ENCODE assay signal across 19 cellular contexts in genomic region chr1:32736812-32737791, GRCh38. TPM values are rescaled to one million over a fixed set of nuclear protein-coding genes. Genes with fewer than 3 reads are reported as not detected.
DNase-seq lines count a peak whose midpoint lies in the region; ATAC-seq and TF ChIP-seq lines count a peak whose summit lies in the region.
"Had no signal": no experiment of that assay in that cellular context is flagged by ENCODE, and none has a peak within 500 bp of the region (broad histone marks: within the 10 kb centered on the region; RNA-seq: fewer than 3 reads in every experiment).

No MANE protein-coding gene starts in this region.

- no peaks in the 10 kb centered on the region for H3K36me3 ChIP-seq in endodermal cell (ENCODE audit: control insufficient read depth, insufficient read depth, low read length)
- H3K36me3 ChIP-seq in liver (ENCODE audit: control insufficient read depth in 4 of 4, insufficient read depth in 3 of 4, low read depth in 1 of 4, low read length in 3 of 4) = no peaks in the 10 kb centered on the region
- no peaks in the 10 kb centered on the region for H3K36me3 ChIP-seq in esophagus muscularis mucosa
- H3K36me3 ChIP-seq: left lung, WERI-Rb-1 had no signal

- no peak for TF ChIP-seq CTCF in 22Rv1 (IDR thresholded peaks at IDR 0.05)
- no peak for TF ChIP-seq CTCF in endodermal cell (conservative IDR thresholded peaks at IDR 0.05)
- TF ChIP-seq CTCF in liver (IDR thresholded peaks at IDR 0.05; ENCODE audit: low read depth, low read length, missing input control) = no peak
- TF ChIP-seq CTCF in esophagus muscularis mucosa (IDR thresholded peaks at IDR 0.05) = no peak

- no peak for ATAC-seq in stimulated activated memory B cell treated with anti-CD40 and anti-IgM and Interleukin-4, amounts not matched to agents 10 μg/mL and 1 μg/mL and 100 μg/mL, for 72 hours
- no peak for ATAC-seq in GM19467 (IDR thresholded peaks at IDR 0.05; ENCODE audit: unreplicated experiment)
- ATAC-seq: left lung; natural killer cell treated with Interleukin-12 subunit alpha and Interleukin-12 subunit beta and Interleukin-15 and Interleukin-18, amount 100 ng/mL, for 72 hours had no signal

- no peak for TF ChIP-seq EP300 in Ishikawa (IDR thresholded peaks at IDR 0.05; ENCODE audit: borderline replicate concordance)
- TF ChIP-seq EP300 in esophagus muscularis mucosa (IDR thresholded peaks at IDR 0.05) = no peak

- H3K27me3 ChIP-seq in endodermal cell (ENCODE audit: control insufficient read depth, insufficient read depth, low read length, poor library complexity, severe bottlenecking) (no peaks in the 10 kb centered on the region), liver (ENCODE audit: control insufficient read depth in 4 of 4, insufficient read depth in 4 of 4, low read length in 3 of 4) (no peaks in the 10 kb centered on the region), esophagus muscularis mucosa (no peaks in the 10 kb centered on the region)

- TF ChIP-seq POLR2A in esophagus muscularis mucosa (IDR thresholded peaks at IDR 0.05; ENCODE audit: low read depth) = no peak

- intact Hi-C loops in esophagus muscularis mucosa (cut with DNase I) = no loop called here

- H3K4me1 Mint-ChIP-seq in endodermal cell = peaks cover 22% of the 10 kb centered on the region
- no peaks in the 10 kb centered on the region for H3K4me1 Mint-ChIP-seq in stimulated activated memory B cell treated with anti-CD40 and anti-IgM and Interleukin-4, amounts not matched to agents 10 μg/mL and 1 μg/mL and 100 μg/mL, for 72 hours

- peak; percentile 93 for DNase-seq in endodermal cell
- DNase-seq in GF-D8 (lab: John Stamatoyannopoulos, UW) = no peak
- DNase-seq in esophagus muscularis mucosa (ENCODE audit: extremely low spot score) = no peak
- DNase-seq: activated CD8-positive, alpha-beta memory T cell treated with anti-CD3 and anti-CD28 coated beads for 24 hours; amygdala; effector CD4-positive, alpha-beta T cell; GDM1; Karpas-422; left lung; NCI-H1694 treated with DMSO at 0.1 percent for 48 hours; stimulated activated naive CD4-positive, alpha-beta T cell treated with Interleukin-2 at 50 U/mL for 16 hours; WERI-Rb-1 had no signal

- no peaks in the 10 kb centered on the region for H3K9me3 Mint-ChIP-seq in endodermal cell
- H3K9me3 Mint-ChIP-seq in stimulated activated memory B cell treated with anti-CD40 and anti-IgM and Interleukin-4, amounts not matched to agents 10 μg/mL and 1 μg/mL and 100 μg/mL, for 72 hours = no peaks in the 10 kb centered on the region
- H3K9me3 Mint-ChIP-seq: activated T-helper 2 cell treated with anti-CD3 and anti-CD28 coated beads, Interferon-gamma antibody, Interleukin-2, Interleukin-4, amounts not matched to agents 10 μg/mL and 5 μg/mL and 100 μg/mL, durations not matched to agents 14 hours and 24 hours and 36 hours; natural killer cell treated with Interleukin-12 subunit alpha and Interleukin-12 subunit beta and Interleukin-15 and Interleukin-18, amount 100 ng/mL, for 72 hours had no signal

- peaks cover 12% of the 10 kb centered on the region for H3K4me1 ChIP-seq in endodermal cell (ENCODE audit: control insufficient read depth, insufficient read depth, low read length)
- peaks cover 0 to 26% (median 18%) of the 10 kb centered on the region in 4 donors for H3K4me1 ChIP-seq in liver (ENCODE audit: control insufficient read depth in 4 of 4, insufficient read depth in 4 of 4, low read length in 3 of 4)
- H3K4me1 ChIP-seq in esophagus muscularis mucosa = peaks cover 8 to 16% (median 13%) of the 10 kb centered on the region in 4 donors

- no peak overlapping the region for H3K4me3 Mint-ChIP-seq in endodermal cell
- no peak overlapping the region for H3K4me3 Mint-ChIP-seq in stimulated activated memory B cell treated with anti-CD40 and anti-IgM and Interleukin-4, amounts not matched to agents 10 μg/mL and 1 μg/mL and 100 μg/mL, for 72 hours
- H3K4me3 Mint-ChIP-seq: natural killer cell treated with Interleukin-12 subunit alpha and Interleukin-12 subunit beta and Interleukin-15 and Interleukin-18, amount 100 ng/mL, for 72 hours had no signal

- H3K27me3 Mint-ChIP-seq in endodermal cell (ENCODE audit: insufficient read depth) = peaks cover 7% of the 10 kb centered on the region
- H3K27me3 Mint-ChIP-seq in stimulated activated memory B cell treated with anti-CD40 and anti-IgM and Interleukin-4, amounts not matched to agents 10 μg/mL and 1 μg/mL and 100 μg/mL, for 72 hours = peaks cover 29% of the 10 kb centered on the region
- H3K27me3 Mint-ChIP-seq: natural killer cell treated with Interleukin-12 subunit alpha and Interleukin-12 subunit beta and Interleukin-15 and Interleukin-18, amount 100 ng/mL, for 72 hours had no signal

- H3K4me3 ChIP-seq in endodermal cell (ENCODE audit: low read length) (no peak overlapping the region), liver (ENCODE audit: low read depth in 1 of 3, low read length in 3 of 3) (no peak overlapping the region), esophagus muscularis mucosa (no peak overlapping the region)
- H3K4me3 ChIP-seq: left lung had no signal

- no peak for TF ChIP-seq RAD21 in Ishikawa (IDR thresholded peaks at IDR 0.05; ENCODE audit: low read depth)
- no peak for TF ChIP-seq RAD21 in liver (IDR thresholded peaks at IDR 0.05)

- no peaks in the 10 kb centered on the region for H3K36me3 Mint-ChIP-seq in endodermal cell (ENCODE audit: low read depth)
- H3K36me3 Mint-ChIP-seq in stimulated activated memory B cell treated with anti-CD40 and anti-IgM and Interleukin-4, amounts not matched to agents 10 μg/mL and 1 μg/mL and 100 μg/mL, for 72 hours = no peaks in the 10 kb centered on the region
- H3K36me3 Mint-ChIP-seq: natural killer cell treated with Interleukin-12 subunit alpha and Interleukin-12 subunit beta and Interleukin-15 and Interleukin-18, amount 100 ng/mL, for 72 hours had no signal

- H3K9me3 ChIP-seq in endodermal cell (ENCODE audit: control insufficient read depth, low read length) = no peaks in the 10 kb centered on the region
- no peaks in the 10 kb centered on the region for H3K9me3 ChIP-seq in liver (ENCODE audit: control insufficient read depth in 4 of 4, low read length in 3 of 4)
- no peaks in the 10 kb centered on the region for H3K9me3 ChIP-seq in esophagus muscularis mucosa
- H3K9me3 ChIP-seq: left lung had no signal

- H3K9ac ChIP-seq in endodermal cell (ENCODE audit: extremely low read depth, low read length, poor library complexity, severe bottlenecking) (no peak overlapping the region), liver (ENCODE audit: low read depth in 1 of 2, low read length in 2 of 2) (peak overlapping the region in 1 of 2 donors; percentile 8)

- peak overlapping the region; percentile 65 for H3K27ac ChIP-seq in 22Rv1
- H3K27ac ChIP-seq in endodermal cell (ENCODE audit: low read depth, low read length) = peak overlapping the region; percentile 25
- H3K27ac ChIP-seq in liver (ENCODE audit: low read depth in 1 of 2, low read length in 2 of 2) = peak overlapping the region; percentile 44 to 82
- no peak overlapping the region for H3K27ac ChIP-seq in esophagus muscularis mucosa (replicated peaks in 1 of 4)
- H3K27ac ChIP-seq: left lung, WERI-Rb-1 had no signal

- WGBS in endodermal cell (ENCODE audit: insufficient coverage in 1 of 2, insufficient read length in 1 of 2), 2 experiments = 28 to 44% methylated on average over 5 to 7 of the region's 7 CpGs
- 68% methylated on average over 7 of the region's 7 CpGs for WGBS in liver
- 84% methylated on average over 7 of the region's 7 CpGs for WGBS in esophagus muscularis mucosa

- H3K27ac Mint-ChIP-seq in endodermal cell = peak overlapping the region; percentile 85
- no peak overlapping the region for H3K27ac Mint-ChIP-seq in stimulated activated memory B cell treated with anti-CD40 and anti-IgM and Interleukin-4, amounts not matched to agents 10 μg/mL and 1 μg/mL and 100 μg/mL, for 72 hours
- H3K27ac Mint-ChIP-seq: activated T-helper 2 cell treated with anti-CD3 and anti-CD28 coated beads, Interferon-gamma antibody, Interleukin-2, Interleukin-4, amounts not matched to agents 10 μg/mL and 5 μg/mL and 100 μg/mL, durations not matched to agents 14 hours and 24 hours and 36 hours; natural killer cell treated with Interleukin-12 subunit alpha and Interleukin-12 subunit beta and Interleukin-15 and Interleukin-18, amount 100 ng/mL, for 72 hours had no signal

TF ChIP-seq in Ishikawa, 13 proteins besides CTCF, POLR2A, EP300 and RAD21 (continues in another document):
- TF ChIP-seq, protein P1, sequence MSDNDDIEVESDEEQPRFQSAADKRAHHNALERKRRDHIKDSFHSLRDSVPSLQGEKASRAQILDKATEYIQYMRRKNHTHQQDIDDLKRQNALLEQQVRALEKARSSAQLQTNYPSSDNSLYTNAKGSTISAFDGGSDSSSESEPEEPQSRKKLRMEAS (IDR thresholded peaks at IDR 0.05) = no peak
- TF ChIP-seq NFIC (IDR thresholded peaks at IDR 0.05) = no peak
- TF ChIP-seq, protein P2, sequence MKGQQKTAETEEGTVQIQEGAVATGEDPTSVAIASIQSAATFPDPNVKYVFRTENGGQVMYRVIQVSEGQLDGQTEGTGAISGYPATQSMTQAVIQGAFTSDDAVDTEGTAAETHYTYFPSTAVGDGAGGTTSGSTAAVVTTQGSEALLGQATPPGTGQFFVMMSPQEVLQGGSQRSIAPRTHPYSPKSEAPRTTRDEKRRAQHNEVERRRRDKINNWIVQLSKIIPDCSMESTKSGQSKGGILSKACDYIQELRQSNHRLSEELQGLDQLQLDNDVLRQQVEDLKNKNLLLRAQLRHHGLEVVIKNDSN (IDR thresholded peaks at IDR 0.05) = 0 out of 2 replicates have a peak, but pooled peaks have one; percentile 25
- TF ChIP-seq TEAD4 (IDR thresholded peaks at IDR 0.05) = no peak
- TF ChIP-seq TAF1 (IDR thresholded peaks at IDR 0.05; ENCODE audit: low read depth) = no peak

TF ChIP-seq in liver, 16 proteins besides CTCF, POLR2A, EP300 and RAD21 (continues in another document):
- peak in 1 of 2 donors; percentile 34 for TF ChIP-seq GABPA (IDR thresholded peaks at IDR 0.05 in 1 of 2, conservative IDR thresholded peaks at IDR 0.05 in 1 of 2)
- TF ChIP-seq HNF4A (conservative IDR thresholded peaks at IDR 0.05) = peak; percentile 94 to 95
- TF ChIP-seq, protein P3, sequence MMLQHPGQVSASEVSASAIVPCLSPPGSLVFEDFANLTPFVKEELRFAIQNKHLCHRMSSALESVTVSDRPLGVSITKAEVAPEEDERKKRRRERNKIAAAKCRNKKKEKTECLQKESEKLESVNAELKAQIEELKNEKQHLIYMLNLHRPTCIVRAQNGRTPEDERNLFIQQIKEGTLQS (IDR thresholded peaks at IDR 0.05) = no peak
- TF ChIP-seq, protein P1 (IDR thresholded peaks at IDR 0.05) = peak; percentile 65

RNA-seq across cellular contexts. Expression of gene SYNC, which starts 34.5 kb away (rescaled TPM):
- total RNA-seq in endodermal cell (under 1 TPM in 1 of 2 donors, not detected in 1; 0.18 TPM), liver (1 to 10 TPM in 1 of 2 donors, under 1 TPM in 1; 0.23 to 1.5 TPM), esophagus muscularis mucosa (100 to 1,000 TPM; 111 to 201 (median 153) TPM)
- 0.32 TPM for polyA plus RNA-seq in endodermal cell (2013, experiment 1 of 2)
- polyA plus RNA-seq in endodermal cell (2013, experiment 2 of 2) = 0.37 TPM
- under 1 TPM; 0.28 to 0.33 TPM for polyA plus RNA-seq in liver
- total RNA-seq: activated T-helper 2 cell treated with anti-CD3 and anti-CD28 coated beads, Interferon-gamma antibody, Interleukin-2, Interleukin-4, amounts not matched to agents 10 μg/mL and 5 μg/mL and 100 μg/mL, durations not matched to agents 14 hours and 24 hours and 36 hours; natural killer cell treated with Interleukin-12 subunit alpha and Interleukin-12 subunit beta and Interleukin-15 and Interleukin-18, amount 100 ng/mL, for 72 hours had no signal

Comparison
In these comparisons a context has a peak if more than half of its experiments do, and no peak if none do; other contexts are left out.
1. H3K27ac ChIP-seq: peak in 22Rv1 (single experiment), endodermal cell (single experiment) and liver (2 of 2); none in esophagus muscularis mucosa (0 of 4).
2. RNA of gene SYNC, which starts 34.5 kb away (total RNA-seq): 111 to 201 TPM in esophagus muscularis mucosa; 0.23 to 1.5 TPM in liver and 0.18 TPM in endodermal cell; every median in the first group is over 10 times any median in the second.